ENCODE assay signal across 20 cellular contexts in genomic region chr2:29023188-29023587, GRCh38. TPM values are rescaled to one million over a fixed set of nuclear protein-coding genes. Genes with fewer than 3 reads are reported as not detected.
DNase-seq lines count a peak whose midpoint lies in the region; ATAC-seq, FAIRE-seq and TF ChIP-seq lines count a peak whose summit lies in the region.
"Had no signal": no experiment of that assay in that cellular context is flagged by ENCODE, and none has a peak within 500 bp of the region (broad histone marks: within the 10 kb centered on the region; RNA-seq: fewer than 3 reads in every experiment).

No MANE protein-coding gene starts in this region.

- no TSS peak for BruUV-seq in HepG2 (replicated peaks; lab: Mats Ljungman, UMichigan)

- no peak overlapping the region for H2BK5ac ChIP-seq in H1 (ENCODE audit: low read depth, low read length)
- no peak overlapping the region for H2BK5ac ChIP-seq in neuronal stem cell (ENCODE audit: low read length)

- H3K9ac ChIP-seq in HepG2 (ENCODE audit: insufficient read depth, low read depth, low read length) (no peak overlapping the region), H1 (replicated peaks in 1 of 4; ENCODE audit: extremely low read depth in 1 of 4, low read depth in 3 of 4, low read length in 3 of 4) (no peak overlapping the region), neuronal stem cell (ENCODE audit: low read depth, low read length, poor library complexity) (no peak overlapping the region)

- H4K5ac ChIP-seq in H1 (ENCODE audit: insufficient read length, low read depth, low read length) = no peak overlapping the region

- H3K27ac ChIP-seq in HepG2 (ENCODE audit: extremely low read length, insufficient read depth, low read length) = no peak overlapping the region
- no peak overlapping the region for H3K27ac ChIP-seq in right lobe of liver
- H3K27ac ChIP-seq in H1 (ENCODE audit: low read depth, low read length) = no peak overlapping the region
- H3K27ac ChIP-seq in neuronal stem cell (replicated peaks; ENCODE audit: low read length) = no peak overlapping the region
- no peak overlapping the region for H3K27ac ChIP-seq in CD4-positive, alpha-beta memory T cell (ENCODE audit: low read depth, low read length)

- H2BK15ac ChIP-seq in H1 (ENCODE audit: low read length) = no peak overlapping the region
- H2BK15ac ChIP-seq in neuronal stem cell (ENCODE audit: low read length) = no peak overlapping the region

- H3K79me2 ChIP-seq in HepG2 (ENCODE audit: insufficient read depth, low read length) = no peaks in the 10 kb centered on the region
- H3K79me2 ChIP-seq in H1 (ENCODE audit: control insufficient read depth in 1 of 2, insufficient read depth in 2 of 2, low read length in 2 of 2) = no peaks in the 10 kb centered on the region

- H3K9me3 ChIP-seq in HepG2 (ENCODE audit: low read length) = no peaks in the 10 kb centered on the region
- no peaks in the 10 kb centered on the region for H3K9me3 ChIP-seq in right lobe of liver
- no peaks in the 10 kb centered on the region for H3K9me3 ChIP-seq in H1 (ENCODE audit: insufficient read depth in 2 of 2, low read depth in 1 of 2, low read length in 1 of 2)
- no peaks in the 10 kb centered on the region for H3K9me3 ChIP-seq in neuronal stem cell (replicated peaks in 1 of 2; ENCODE audit: control insufficient read depth in 2 of 2, insufficient read depth in 1 of 2, low read depth in 1 of 2, low read length in 2 of 2)
- no peaks in the 10 kb centered on the region for H3K9me3 ChIP-seq in CD4-positive, alpha-beta memory T cell (ENCODE audit: control insufficient read depth in 1 of 2, low read length in 2 of 2)
- H3K9me3 ChIP-seq: BE2C had no signal

- no peak overlapping the region for H3K27ac Mint-ChIP-seq in CD4-positive, alpha-beta memory T cell
- H3K27ac Mint-ChIP-seq: CD4-positive, CD25-positive, alpha-beta regulatory T cell had no signal

- CTCF ChIA-PET in HepG2 (lab: Yijun Ruan, JAX; ENCODE audit: low intra/inter-chr PET ratio, low total read pairs) (no interaction called here), H1 (lab: Charles Lee; ENCODE audit: partially characterized antibody) (interaction anchor here (0.6 kb wide), 1 partner anchor 1903 kb away, joined by 3 read pairs; no protein-coding TSS in a partner anchor)
- CTCF ChIA-PET in CD4-positive, alpha-beta memory T cell (lab: Charles Lee; ENCODE audit: partially characterized antibody) = no interaction called here

- H3K27me3 Mint-ChIP-seq in CD4-positive, alpha-beta memory T cell = no peaks in the 10 kb centered on the region
- H3K27me3 Mint-ChIP-seq: CD4-positive, CD25-positive, alpha-beta regulatory T cell had no signal

- intact Hi-C loops in HepG2 (cut with micrococcal nuclease; ENCODE audit: unreplicated experiment) = no loop called here
- intact Hi-C loops in right lobe of liver (cut with DNase I) = no loop called here
- intact Hi-C loops in CD4-positive, alpha-beta memory T cell (cut with micrococcal nuclease) = no loop called here

- no peaks in the 10 kb centered on the region for H3K4me1 ChIP-seq in HepG2 (ENCODE audit: insufficient read depth, low read length)
- no peaks in the 10 kb centered on the region for H3K4me1 ChIP-seq in right lobe of liver
- peaks cover 0 to 6% (median 3%) of the 10 kb centered on the region in 4 experiments; a peak in 4 of 7 replicates for H3K4me1 ChIP-seq in H1 (replicated peaks in 1 of 4; ENCODE audit: control insufficient read depth in 3 of 4, insufficient read depth in 4 of 4, low read length in 3 of 4)
- H3K4me1 ChIP-seq in neuronal stem cell (ENCODE audit: control insufficient read depth in 2 of 2, insufficient read depth in 1 of 2, low read depth in 1 of 2, low read length in 2 of 2) = peaks cover 5 to 14% of the 10 kb centered on the region in 2 donors
- no peaks in the 10 kb centered on the region for H3K4me1 ChIP-seq in CD4-positive, alpha-beta memory T cell (ENCODE audit: insufficient read depth, low read length)
- H3K4me1 ChIP-seq: BE2C had no signal

- no peak overlapping the region for H2BK20ac ChIP-seq in H1 (ENCODE audit: low read length)

- no peak for TF ChIP-seq EP300 in HepG2 (IDR thresholded peaks at IDR 0.05; ENCODE audit: low read depth in 2 of 2, low read length in 2 of 2)
- TF ChIP-seq EP300 in HepG2 (CRISPR knock-in tag; IDR thresholded peaks at IDR 0.05; ENCODE audit: borderline replicate concordance) = no peak
- TF ChIP-seq EP300 in Ishikawa (IDR thresholded peaks at IDR 0.05; ENCODE audit: borderline replicate concordance) = no peak
- no peak for TF ChIP-seq EP300 in H1 (IDR thresholded peaks at IDR 0.05; ENCODE audit: borderline replicate concordance in 1 of 2, low read depth in 2 of 2, low read length in 2 of 2)

- ATAC-seq in HepG2 = no peak
- ATAC-seq in right lobe of liver = no peak
- ATAC-seq: GM23338 had no signal

- H3K4me3 Mint-ChIP-seq in CD4-positive, alpha-beta memory T cell = no peak overlapping the region
- H3K4me3 Mint-ChIP-seq: CD4-positive, CD25-positive, alpha-beta regulatory T cell; GM23338 had no signal

- 17% methylated on average over 4 of the region's 4 CpGs for WGBS in HepG2 (ENCODE audit: low lambda C conversion rate)
- 75% methylated on average over 1 of the region's 4 CpGs for WGBS in right lobe of liver (ENCODE audit: insufficient coverage, low coverage, low lambda C conversion rate, missing lambda C conversion rate)
- WGBS in H1 (ENCODE audit: extremely low coverage in 1 of 2, insufficient coverage in 1 of 2, insufficient read length in 1 of 2, insufficient replicate concordance in 2 of 2, low coverage in 1 of 2, low lambda C conversion rate in 2 of 2, missing lambda C conversion rate in 1 of 2), 2 experiments = 94% methylated on average over 4 of the region's 4 CpGs; no CpG with 5 or more reads in 1 of the 2 experiments
- WGBS in neuronal stem cell (ENCODE audit: extremely low coverage in 2 of 2, insufficient read length in 2 of 2, insufficient replicate concordance in 1 of 2), 2 donors = no CpG with 5 or more reads among the region's 4 CpGs

- H2BK120ac ChIP-seq in H1 (replicated peaks; ENCODE audit: low read depth, low read length) (no peak overlapping the region), neuronal stem cell (ENCODE audit: low read depth, low read length) (no peak overlapping the region)

- no peak overlapping the region for H3K56ac ChIP-seq in H1 (replicated peaks; ENCODE audit: insufficient read length, low read depth, low read length)

- H3K23ac ChIP-seq in H1 (ENCODE audit: insufficient read length) (no peak overlapping the region), neuronal stem cell (ENCODE audit: low read depth, low read length, poor library complexity) (no peak overlapping the region)

- peaks cover 0 to 11% (median 8%) of the 10 kb centered on the region in 4 donors for H3K4me1 Mint-ChIP-seq in CD4-positive, alpha-beta memory T cell

- H3K4me2 ChIP-seq in HepG2 (ENCODE audit: low read depth, low read length) = no peak overlapping the region
- no peak overlapping the region for H3K4me2 ChIP-seq in H1 (ENCODE audit: insufficient read depth in 1 of 2, low read depth in 2 of 2, low read length in 2 of 2)
- no peak overlapping the region for H3K4me2 ChIP-seq in neuronal stem cell (ENCODE audit: insufficient read depth, low read length, poor library complexity, severe bottlenecking)
- H3K4me2 ChIP-seq: GM23338 had no signal

- no peak overlapping the region for H2AFZ ChIP-seq in HepG2 (ENCODE audit: low read length)
- no peak overlapping the region for H2AFZ ChIP-seq in H1 (ENCODE audit: low read length)
- peak overlapping the region; percentile 77 for H2AFZ ChIP-seq in neuronal stem cell (ENCODE audit: low read length)
- H2AFZ ChIP-seq: GM23338 had no signal

- peaks cover 2 to 4% of the 10 kb centered on the region in 2 donors for H3K36me3 Mint-ChIP-seq in CD4-positive, alpha-beta memory T cell
- H3K36me3 Mint-ChIP-seq: CD4-positive, CD25-positive, alpha-beta regulatory T cell had no signal

- no peak overlapping the region for H2AK5ac ChIP-seq in H1 (ENCODE audit: low read depth, low read length)
- no peak overlapping the region for H2AK5ac ChIP-seq in neuronal stem cell (ENCODE audit: low read depth, low read length)

- POLR2A ChIA-PET in HepG2 (lab: Yijun Ruan, JAX) = no interaction called here
- POLR2A ChIA-PET in H1 (lab: Charles Lee; ENCODE audit: partially characterized antibody) = no interaction called here
- POLR2A ChIA-PET in CD4-positive, alpha-beta memory T cell (lab: Charles Lee; ENCODE audit: partially characterized antibody) = no interaction called here

- TF ChIP-seq CTCF in HepG2 (CRISPR knock-in tag; IDR thresholded peaks at IDR 0.05) (no peak), right lobe of liver (IDR thresholded peaks at IDR 0.05) (no peak), H1 (IDR thresholded peaks at IDR 0.05; ENCODE audit: control extremely low read depth in 1 of 3, insufficient read depth in 1 of 3, low read depth in 1 of 3, low read length in 3 of 3) (no peak)

- H4K91ac ChIP-seq in H1 (replicated peaks; ENCODE audit: insufficient read length, low read length) (no peak overlapping the region), neuronal stem cell (ENCODE audit: low read depth, low read length, poor library complexity) (no peak overlapping the region)

- no peak for FAIRE-seq in HepG2 (lab: Jason Lieb, UNC)
- no peak for FAIRE-seq in H1 (lab: Jason Lieb, UNC)
- FAIRE-seq: GM12892, GM18507 had no signal

- H3K23me2 ChIP-seq in H1 (ENCODE audit: low read depth, low read length) = no peaks in the 10 kb centered on the region

- H2BK12ac ChIP-seq in H1 (ENCODE audit: low read depth, low read length) = no peak overlapping the region
- H2BK12ac ChIP-seq in neuronal stem cell (ENCODE audit: low read length) = no peak overlapping the region

- H3K36me3 ChIP-seq in HepG2 (replicated peaks in 1 of 2; ENCODE audit: control insufficient read depth in 1 of 2, insufficient read depth in 2 of 2, low read length in 2 of 2) (no peaks in the 10 kb centered on the region), right lobe of liver (no peaks in the 10 kb centered on the region), H1 (ENCODE audit: control insufficient read depth in 2 of 4, insufficient read depth in 4 of 4, low read length in 3 of 4) (no peaks in the 10 kb centered on the region), neuronal stem cell (replicated peaks in 1 of 2; ENCODE audit: control insufficient read depth in 2 of 2, insufficient read depth in 2 of 2, low read length in 2 of 2) (no peaks in the 10 kb centered on the region)
- no peaks in the 10 kb centered on the region for H3K36me3 ChIP-seq in CD4-positive, alpha-beta memory T cell (ENCODE audit: insufficient read depth, low read length)
- H3K36me3 ChIP-seq: BE2C had no signal

- H3K14ac ChIP-seq in H1 (ENCODE audit: insufficient read length) = no peak overlapping the region
- no peak overlapping the region for H3K14ac ChIP-seq in neuronal stem cell (ENCODE audit: low read length)

- H3K4me3 ChIP-seq in HepG2 (replicated peaks in 1 of 3; ENCODE audit: insufficient read depth in 1 of 3, low read depth in 2 of 3, low read length in 3 of 3) = no peak overlapping the region
- no peak overlapping the region for H3K4me3 ChIP-seq in right lobe of liver
- H3K4me3 ChIP-seq in H1 (ENCODE audit: extremely low read depth in 1 of 4, insufficient read depth in 2 of 4, low read depth in 3 of 4, low read length in 4 of 4) = no peak overlapping the region
- peak overlapping the region in 1 of 2 donors; percentile 5 for H3K4me3 ChIP-seq in neuronal stem cell (ENCODE audit: low read length in 2 of 2)
- H3K4me3 ChIP-seq in CD4-positive, alpha-beta memory T cell (ENCODE audit: low read length in 2 of 2) = no peak overlapping the region
- H3K4me3 ChIP-seq: GM23338 had no signal

- TF ChIP-seq POLR2A in HepG2 (IDR thresholded peaks at IDR 0.05; ENCODE audit: insufficient read depth in 1 of 2, low read depth in 2 of 2, low read length in 2 of 2) = no peak
- TF ChIP-seq POLR2A in right lobe of liver (IDR thresholded peaks at IDR 0.05) = no peak
- TF ChIP-seq POLR2A in H1 (IDR thresholded peaks at IDR 0.05; ENCODE audit: control extremely low read depth in 1 of 2, low read depth in 2 of 2, low read length in 2 of 2) = no peak

- H3K4ac ChIP-seq in H1 (replicated peaks; ENCODE audit: insufficient read length, low read depth, low read length) (no peak overlapping the region), neuronal stem cell (ENCODE audit: low read length) (no peak overlapping the region)

- TF ChIP-seq RAD21 in HepG2 (CRISPR knock-in tag; IDR thresholded peaks at IDR 0.05) (no peak), Ishikawa (IDR thresholded peaks at IDR 0.05; ENCODE audit: low read depth) (no peak), H1 (IDR thresholded peaks at IDR 0.05 in 1 of 2, conservative IDR thresholded peaks at IDR 0.05 in 1 of 2; ENCODE audit: low read depth in 2 of 2, low read length in 2 of 2) (no peak)

- DNase-seq in HepG2 (ENCODE audit: low spot score) = no peak
- no peak for DNase-seq in right lobe of liver
- no peak for DNase-seq in H1 (ENCODE audit: low read depth in 1 of 2, low spot score in 2 of 2)
- DNase-seq in neuronal stem cell (ENCODE audit: low spot score) = no peak
- DNase-seq in CD4-positive, alpha-beta memory T cell = no peak
- no peak for DNase-seq in central memory CD4-positive, alpha-beta T cell
- DNase-seq: ACHN; BE2C; CD4-positive, CD25-positive, alpha-beta regulatory T cell; DMS153; DMS79; GDM1; H7; KBM-7 had no signal

- H3K79me1 ChIP-seq in H1 (ENCODE audit: low read depth, low read length) (no peaks in the 10 kb centered on the region), neuronal stem cell (ENCODE audit: low read depth, low read length) (no peaks in the 10 kb centered on the region)

- in situ Hi-C loops in HepG2 (cut with HindIII; ENCODE audit: extremely low pct_ligation_motif_present, low pct_unique_long_range_greater_than_20kb) = no loop called here

- H4K8ac ChIP-seq in H1 (ENCODE audit: extremely low read depth, insufficient read depth, low read length) = no peak overlapping the region
- no peak overlapping the region for H4K8ac ChIP-seq in neuronal stem cell (ENCODE audit: low read depth, low read length)

- peaks cover 4 to 68% of the 10 kb centered on the region in 2 experiments; a peak in 3 of 5 replicates for H3K27me3 ChIP-seq in HepG2 (ENCODE audit: control insufficient read depth in 1 of 2, insufficient read depth in 2 of 2, low read length in 2 of 2)
- no peaks in the 10 kb centered on the region for H3K27me3 ChIP-seq in right lobe of liver
- H3K27me3 ChIP-seq in H1 (replicated peaks in 1 of 4; ENCODE audit: control insufficient read depth in 3 of 4, extremely low read depth in 1 of 4, insufficient read depth in 3 of 4, low read length in 3 of 4) = no peaks in the 10 kb centered on the region
- no peaks in the 10 kb centered on the region for H3K27me3 ChIP-seq in neuronal stem cell (ENCODE audit: control insufficient read depth in 3 of 3, insufficient read depth in 3 of 3, low read depth in 1 of 3, low read length in 3 of 3)
- H3K27me3 ChIP-seq in CD4-positive, alpha-beta memory T cell (ENCODE audit: insufficient read depth, low read length) = no peaks in the 10 kb centered on the region
- H3K27me3 ChIP-seq: BE2C had no signal

- H4K20me1 ChIP-seq in HepG2 (ENCODE audit: insufficient read depth, low read length) = no peaks in the 10 kb centered on the region; the same call in 1 of the 2 replicates
- H4K20me1 ChIP-seq in H1 (replicated peaks in 1 of 2; ENCODE audit: control insufficient read depth in 1 of 2, insufficient read depth in 2 of 2, low read length in 2 of 2) = no peaks in the 10 kb centered on the region

- peaks cover 0 to 1% (median 0%) of the 10 kb centered on the region in 8 donors for H3K9me3 Mint-ChIP-seq in CD4-positive, alpha-beta memory T cell

- H3K18ac ChIP-seq in H1 (ENCODE audit: extremely low read depth, low read length) (no peak overlapping the region), neuronal stem cell (ENCODE audit: low read length) (no peak overlapping the region)

RNA-seq across cellular contexts. Expression of gene TOGARAM2, which starts 42.1 kb away (rescaled TPM):
- total RNA-seq in HepG2 (2016; rRNA removed; fragmentation: Illumina TruSeq; extraction: Trizol) (under 0.01 TPM in 1 of 2 replicates, not detected in the other), right lobe of liver (under 1 TPM in 5 of 6 experiments, not detected in 1; 0.06 to 0.37 (median 0.14) TPM)
- total RNA-seq in HepG2 (2016; cell fraction: cytosol; rRNA removed; fragmentation: Illumina TruSeq; extraction: Trizol; ENCODE audit: low read depth) = not detected in 2 replicates
- total RNA-seq in HepG2 (2016; cell fraction: insoluble cytoplasmic fraction; rRNA removed; fragmentation: Illumina TruSeq; extraction: Trizol) = not detected in 2 replicates
- total RNA-seq in HepG2 (2016; cell fraction: membrane; rRNA removed; fragmentation: Illumina TruSeq; extraction: Trizol) = not detected in 2 replicates
- 0.06 and 0.19 TPM in 2 replicates for total RNA-seq in HepG2 (2016; cell fraction: nucleus; rRNA removed; fragmentation: Illumina TruSeq; extraction: Trizol)
- polyA plus RNA-seq in HepG2 (2011; rRNA removed) (0.05 TPM in 2 replicates), H1 (2011; rRNA removed) (0.42 and 0.63 TPM in 2 replicates)
- polyA plus RNA-seq in HepG2 (2011; cell fraction: cytosol; rRNA removed) = 0.04 and 0.13 TPM in 2 replicates
- 0.36 and 0.74 TPM in 2 replicates for polyA plus RNA-seq in HepG2 (2011; cell fraction: nucleus; rRNA removed)
- 0.04 TPM in 1 of 2 replicates, not detected in the other for polyA plus RNA-seq in HepG2 (2012)
- polyA plus RNA-seq in HepG2 (2016; cell fraction: cytosol; fragmentation: Illumina TruSeq; extraction: Trizol; ENCODE audit: low read depth) = not detected in 2 replicates
- polyA plus RNA-seq in HepG2 (2016; cell fraction: insoluble cytoplasmic fraction; fragmentation: Illumina TruSeq; extraction: Trizol; ENCODE audit: low read depth) = not detected in 2 replicates
- polyA plus RNA-seq in HepG2 (2016; cell fraction: membrane; fragmentation: Illumina TruSeq; extraction: Trizol; ENCODE audit: low read depth) = not detected in 2 replicates
- 0.61 TPM in 1 of 2 replicates, not detected in the other for polyA plus RNA-seq in HepG2 (2016; cell fraction: nucleus; fragmentation: Illumina TruSeq; extraction: Trizol; ENCODE audit: insufficient read depth, low read depth)
- 0.02 and 1.6 TPM in 2 replicates for polyA minus RNA-seq in HepG2 (2011; rRNA and poly(A)+ RNA removed; ENCODE audit: low replicate concordance)
- not detected in 2 replicates for polyA minus RNA-seq in HepG2 (2011; cell fraction: cytosol; rRNA and poly(A)+ RNA removed)
- polyA minus RNA-seq in HepG2 (2011; cell fraction: nucleus; rRNA and poly(A)+ RNA removed) = 1.0 TPM in 1 of 2 replicates, not detected in the other
- total RNA-seq in H1 (2021; fragmentation: NEBNext Ultra II Directional; extraction: Animal tissue kit (Norgen Biotek cat#: 25700)) = 0.59 and 1.4 TPM in 2 replicates
- 0.67 TPM for polyA plus RNA-seq in H1 (2011; cell fraction: cytosol; rRNA removed)
- polyA plus RNA-seq in H1 (2011; cell fraction: nucleus; rRNA removed) = 2.0 TPM
- polyA plus RNA-seq in H1 (2012, experiment 1 of 2) = 0.48 to 0.59 TPM (median 0.49 TPM) in 4 replicates
- 0.37 TPM for polyA plus RNA-seq in H1 (2012, experiment 2 of 2)
- polyA plus RNA-seq in H1 (2013, experiment 1 of 2) = 0.28 TPM
- 0.40 TPM for polyA plus RNA-seq in H1 (2013, experiment 2 of 2)
- 0.16 and 0.41 TPM in 2 replicates for polyA minus RNA-seq in H1 (2011; rRNA and poly(A)+ RNA removed)
- polyA minus RNA-seq in H1 (2011; cell fraction: cytosol; rRNA and poly(A)+ RNA removed) = 0.66 TPM
- 0.90 TPM for polyA minus RNA-seq in H1 (2011; cell fraction: nucleus; rRNA and poly(A)+ RNA removed)
- 0.06 TPM for polyA plus RNA-seq in neuronal stem cell (2013, experiment 1 of 2)
- polyA plus RNA-seq in neuronal stem cell (2013, experiment 2 of 2) = 0.06 TPM
- 1 to 10 TPM; 1.8 to 2.7 TPM for total RNA-seq in CD4-positive, alpha-beta memory T cell
- polyA plus RNA-seq in CD4-positive, alpha-beta memory T cell = 1 to 10 TPM in 1 of 2 donors, under 1 TPM in 1; 0.46 to 1.6 TPM

RNA-seq across cellular contexts. Expression of gene PCARE, which starts 51.1 kb away (rescaled TPM):
- not detected in 2 replicates for total RNA-seq in HepG2 (2016; rRNA removed; fragmentation: Illumina TruSeq; extraction: Trizol)
- not detected in 2 replicates for total RNA-seq in HepG2 (2016; cell fraction: cytosol; rRNA removed; fragmentation: Illumina TruSeq; extraction: Trizol; ENCODE audit: low read depth)
- not detected in 2 replicates for total RNA-seq in HepG2 (2016; cell fraction: insoluble cytoplasmic fraction; rRNA removed; fragmentation: Illumina TruSeq; extraction: Trizol)
- not detected in 2 replicates for total RNA-seq in HepG2 (2016; cell fraction: membrane; rRNA removed; fragmentation: Illumina TruSeq; extraction: Trizol)
- not detected in 2 replicates for total RNA-seq in HepG2 (2016; cell fraction: nucleus; rRNA removed; fragmentation: Illumina TruSeq; extraction: Trizol)
- polyA plus RNA-seq in HepG2 (2011; rRNA removed) = not detected in 2 replicates
- not detected in 2 replicates for polyA plus RNA-seq in HepG2 (2011; cell fraction: cytosol; rRNA removed)
- polyA plus RNA-seq in HepG2 (2011; cell fraction: nucleus; rRNA removed) = not detected in 2 replicates
- not detected in 2 replicates for polyA plus RNA-seq in HepG2 (2012)
- polyA plus RNA-seq in HepG2 (2016; cell fraction: cytosol; fragmentation: Illumina TruSeq; extraction: Trizol; ENCODE audit: low read depth) = not detected in 2 replicates
- polyA plus RNA-seq in HepG2 (2016; cell fraction: insoluble cytoplasmic fraction; fragmentation: Illumina TruSeq; extraction: Trizol; ENCODE audit: low read depth) = not detected in 2 replicates
- not detected in 2 replicates for polyA plus RNA-seq in HepG2 (2016; cell fraction: membrane; fragmentation: Illumina TruSeq; extraction: Trizol; ENCODE audit: low read depth)
- not detected in 2 replicates for polyA plus RNA-seq in HepG2 (2016; cell fraction: nucleus; fragmentation: Illumina TruSeq; extraction: Trizol; ENCODE audit: insufficient read depth, low read depth)
- polyA minus RNA-seq in HepG2 (2011; rRNA and poly(A)+ RNA removed; ENCODE audit: low replicate concordance) = 0.02 TPM in 1 of 2 replicates, not detected in the other
- polyA minus RNA-seq in HepG2 (2011; cell fraction: cytosol; rRNA and poly(A)+ RNA removed) = not detected in 2 replicates
- polyA minus RNA-seq in HepG2 (2011; cell fraction: nucleus; rRNA and poly(A)+ RNA removed) = not detected in 2 replicates
- not detected for total RNA-seq in right lobe of liver
- not detected in 2 replicates for total RNA-seq in H1 (2021; fragmentation: NEBNext Ultra II Directional; extraction: Animal tissue kit (Norgen Biotek cat#: 25700))
- polyA plus RNA-seq in H1 (2011; rRNA removed) = not detected in 2 replicates
- not detected for polyA plus RNA-seq in H1 (2011; cell fraction: cytosol; rRNA removed)
- not detected for polyA plus RNA-seq in H1 (2011; cell fraction: nucleus; rRNA removed)
- not detected in 4 replicates for polyA plus RNA-seq in H1 (2012, experiment 1 of 2)
- polyA plus RNA-seq in H1 (2012, experiment 2 of 2) = not detected
- not detected for polyA plus RNA-seq in H1 (2013, experiment 1 of 2)
- not detected for polyA plus RNA-seq in H1 (2013, experiment 2 of 2)
- not detected in 2 replicates for polyA minus RNA-seq in H1 (2011; rRNA and poly(A)+ RNA removed)
- polyA minus RNA-seq in H1 (2011; cell fraction: cytosol; rRNA and poly(A)+ RNA removed) = not detected
- not detected for polyA minus RNA-seq in H1 (2011; cell fraction: nucleus; rRNA and poly(A)+ RNA removed)
- not detected for polyA plus RNA-seq in neuronal stem cell (2013, experiment 1 of 2)
- polyA plus RNA-seq in neuronal stem cell (2013, experiment 2 of 2) = not detected
- total RNA-seq in CD4-positive, alpha-beta memory T cell = not detected
- not detected for polyA plus RNA-seq in CD4-positive, alpha-beta memory T cell
- total RNA-seq: A172; CD4-positive, CD25-positive, alpha-beta regulatory T cell; Daoy; GM23338; H7 had no signal
- polyA plus RNA-seq: CD4-positive, CD25-positive, alpha-beta regulatory T cell; GM23338 had no signal

Comparison
In these comparisons a context has a peak if more than half of its experiments do, and no peak if none do; other contexts are left out.
1. Of the 41 proteins assayed by ChIP-seq in both HepG2 and H1: peak only in HepG2: none; only in H1: KDM1A; in both: none; in neither: 40.